ENCODE assay signal across 8 cellular contexts in the genomic region with DNA sequence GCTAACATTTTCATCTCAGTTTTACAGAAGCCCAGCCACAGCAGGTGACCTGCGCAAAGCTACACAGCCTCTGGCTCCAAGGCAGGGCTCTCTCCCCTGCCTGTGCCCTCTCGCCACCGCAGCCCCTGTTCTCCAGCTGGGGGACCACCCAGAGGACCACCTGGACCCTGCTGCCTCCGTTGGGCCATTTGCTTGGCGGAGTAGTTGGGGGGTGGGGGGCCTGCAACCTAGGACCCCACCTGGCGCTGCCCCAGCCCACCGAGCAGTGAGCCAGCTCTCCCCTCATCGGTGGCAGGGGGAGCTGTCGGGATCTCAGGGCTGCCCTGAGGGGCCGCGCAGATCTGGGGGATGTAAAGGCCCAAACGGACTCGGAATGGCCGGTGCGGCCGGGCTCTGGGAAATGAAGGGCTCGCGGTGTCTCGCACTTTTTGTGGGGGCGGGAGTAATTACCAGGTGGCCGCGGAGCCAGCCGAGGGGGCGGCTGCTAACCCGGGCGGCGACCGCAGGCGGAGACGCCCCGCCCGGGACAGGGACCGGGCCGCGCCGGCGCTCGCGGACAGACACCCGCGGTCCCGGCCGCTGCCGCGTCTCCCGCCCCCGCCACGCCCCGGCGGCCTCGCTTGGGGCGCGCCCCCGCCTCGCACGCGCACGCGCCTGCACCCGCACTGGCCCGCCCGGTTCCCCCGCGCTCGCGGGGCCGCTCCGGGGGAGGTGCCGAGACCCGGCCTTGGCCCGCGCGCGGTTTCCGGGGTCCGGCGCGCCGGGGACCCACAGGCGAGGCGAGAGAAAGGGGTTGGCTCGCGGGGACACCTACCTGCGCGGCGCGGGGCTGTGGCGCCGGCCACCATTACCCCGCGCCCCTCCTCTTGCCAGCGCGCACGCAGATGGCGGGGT. TPM values are rescaled to one million over a fixed set of nuclear protein-coding genes. Genes with fewer than 3 reads are reported as not detected.
DNase-seq lines count a peak whose midpoint lies in the region; ATAC-seq and TF ChIP-seq lines count a peak whose summit lies in the region.

No MANE protein-coding gene starts in this region.

- ATAC-seq in Right ventricle myocardium inferior (peak; percentile 64), Panc1 (peak; percentile 66), HG02981 (IDR thresholded peaks at IDR 0.05; ENCODE audit: unreplicated experiment) (no peak), HG02571 (IDR thresholded peaks at IDR 0.05; ENCODE audit: unreplicated experiment) (no peak)
- ATAC-seq in stimulated activated memory B cell treated with anti-CD40 and anti-IgM and Interleukin-4, amounts not matched to agents 10 μg/mL and 1 μg/mL and 100 μg/mL, for 72 hours, result peak; percentile 62

- DNase-seq in Right ventricle myocardium inferior (ENCODE audit: missing footprints), result no peak
- no peak for DNase-seq in cardiac septum (ENCODE audit: low spot score)
- DNase-seq in Panc1 (ENCODE audit: low read depth, low spot score), result no peak
- no peak for DNase-seq in MCF 10A (ENCODE audit: unreplicated experiment)
- DNase-seq in islet precursor cell, result peak; percentile 72

- BruUV-seq in Panc1 (replicated peaks; lab: Mats Ljungman, UMichigan) (no TSS peak), MCF 10A (replicated peaks; lab: Mats Ljungman, UMichigan) (no TSS peak)

- H3K36me3 ChIP-seq in Panc1 (ENCODE audit: control insufficient read depth, insufficient read depth, low read length), result no peaks in the 10 kb centered on the region

- H3K27me3 ChIP-seq in Panc1 (ENCODE audit: control insufficient read depth, insufficient read depth, low read length), result no peaks in the 10 kb centered on the region

- in situ Hi-C loops in Panc1 (cut with HindIII; ENCODE audit: low pct_unique_long_range_greater_than_20kb, low sequenced_read_pairs), result no loop called here

- peak overlapping the region; percentile 41 to 43 for H3K4me3 ChIP-seq in Panc1 (ENCODE audit: low read depth in 2 of 2, low read length in 2 of 2)

- CTCF ChIA-PET in Panc1 (lab: Charles Lee) (interaction anchor here (0.5 kb wide), 1 partner anchor 166 kb away, joined by 5 read pairs; no protein-coding TSS in a partner anchor), MCF 10A (lab: Yijun Ruan, JAX) (interaction anchor here (0.6 to 1.6 kb wide), 3 partner anchors 10 to 76 kb away, joined by 3 to 5 read pairs (median 4); no protein-coding TSS in a partner anchor)

- no peak for TF ChIP-seq CTCF in Panc1 (IDR thresholded peaks at IDR 0.05)
- no peak for TF ChIP-seq CTCF in MCF 10A (IDR thresholded peaks at IDR 0.05; ENCODE audit: unreplicated experiment)

- no peaks in the 10 kb centered on the region for H3K27me3 Mint-ChIP-seq in MCF 10A (ENCODE audit: insufficient read depth, unreplicated experiment)
- H3K27me3 Mint-ChIP-seq in stimulated activated memory B cell treated with anti-CD40 and anti-IgM and Interleukin-4, amounts not matched to agents 10 μg/mL and 1 μg/mL and 100 μg/mL, for 72 hours, result no peaks in the 10 kb centered on the region

- H3K27ac ChIP-seq in Panc1 (ENCODE audit: low read length), result no peak overlapping the region

- no peak overlapping the region for H3K27ac Mint-ChIP-seq in MCF 10A (ENCODE audit: low read depth, unreplicated experiment)
- H3K27ac Mint-ChIP-seq in stimulated activated memory B cell treated with anti-CD40 and anti-IgM and Interleukin-4, amounts not matched to agents 10 μg/mL and 1 μg/mL and 100 μg/mL, for 72 hours, result peak overlapping the region; percentile 78

- POLR2A ChIA-PET in Panc1 (lab: Charles Lee), result no interaction called here
- POLR2A ChIA-PET in MCF 10A (lab: Yijun Ruan, JAX), result no interaction called here

- intact Hi-C loops in Right ventricle myocardium inferior (cut with DNase I) (no loop called here), cardiac septum (cut with DNase I) (no loop called here), Panc1 (cut with micrococcal nuclease; ENCODE audit: unreplicated experiment) (no loop called here), MCF 10A (cut with micrococcal nuclease) (no loop called here)

- H3K4me3 Mint-ChIP-seq in MCF 10A (ENCODE audit: unreplicated experiment), result peak overlapping the region; percentile 60
- H3K4me3 Mint-ChIP-seq in stimulated activated memory B cell treated with anti-CD40 and anti-IgM and Interleukin-4, amounts not matched to agents 10 μg/mL and 1 μg/mL and 100 μg/mL, for 72 hours, result peak overlapping the region; percentile 77

- no peaks in the 10 kb centered on the region for H3K4me1 ChIP-seq in Panc1 (ENCODE audit: control insufficient read depth, insufficient read depth, low read length)

- H3K4me1 Mint-ChIP-seq in MCF 10A (ENCODE audit: insufficient read depth, unreplicated experiment), result peaks cover 12% of the 10 kb centered on the region
- peaks cover 58% of the 10 kb centered on the region for H3K4me1 Mint-ChIP-seq in stimulated activated memory B cell treated with anti-CD40 and anti-IgM and Interleukin-4, amounts not matched to agents 10 μg/mL and 1 μg/mL and 100 μg/mL, for 72 hours

- H3K9me3 Mint-ChIP-seq in MCF 10A (ENCODE audit: unreplicated experiment), result no peaks in the 10 kb centered on the region
- H3K9me3 Mint-ChIP-seq in stimulated activated memory B cell treated with anti-CD40 and anti-IgM and Interleukin-4, amounts not matched to agents 10 μg/mL and 1 μg/mL and 100 μg/mL, for 72 hours, result no peaks in the 10 kb centered on the region

- no peaks in the 10 kb centered on the region for H3K9me3 ChIP-seq in Panc1 (ENCODE audit: control insufficient read depth, insufficient read depth, low read depth, low read length)

- no peaks in the 10 kb centered on the region for H3K36me3 Mint-ChIP-seq in MCF 10A (ENCODE audit: insufficient read depth, unreplicated experiment)
- no peaks in the 10 kb centered on the region for H3K36me3 Mint-ChIP-seq in stimulated activated memory B cell treated with anti-CD40 and anti-IgM and Interleukin-4, amounts not matched to agents 10 μg/mL and 1 μg/mL and 100 μg/mL, for 72 hours

RNA-seq across cellular contexts. Expression of a gene that starts 8.6 kb away (rescaled TPM):
- total RNA-seq in Right ventricle myocardium inferior, result 0.16 TPM
- 3.4 TPM for total RNA-seq in cardiac septum
- 0.28 TPM for total RNA-seq in Panc1 (2021; ENCODE audit: unreplicated experiment)
- polyA plus RNA-seq in Panc1 (2012; ENCODE audit: insufficient read length), result 0.38 TPM
- 0.10 and 0.14 TPM in 2 replicates for total RNA-seq in MCF 10A (2022)

Comparison
In these comparisons a context has a peak if more than half of its experiments do, and no peak if none do; other contexts are left out.
1. ATAC-seq: peak in Right ventricle myocardium inferior (single experiment), Panc1 (single experiment) and stimulated activated memory B cell treated with anti-CD40 and anti-IgM and Interleukin-4, amounts not matched to agents 10 μg/mL and 1 μg/mL and 100 μg/mL, for 72 hours (single experiment); none in HG02981 (single experiment) and HG02571 (single experiment).